27 cellular contexts compared by ENCODE assay signal in the genomic region with DNA sequence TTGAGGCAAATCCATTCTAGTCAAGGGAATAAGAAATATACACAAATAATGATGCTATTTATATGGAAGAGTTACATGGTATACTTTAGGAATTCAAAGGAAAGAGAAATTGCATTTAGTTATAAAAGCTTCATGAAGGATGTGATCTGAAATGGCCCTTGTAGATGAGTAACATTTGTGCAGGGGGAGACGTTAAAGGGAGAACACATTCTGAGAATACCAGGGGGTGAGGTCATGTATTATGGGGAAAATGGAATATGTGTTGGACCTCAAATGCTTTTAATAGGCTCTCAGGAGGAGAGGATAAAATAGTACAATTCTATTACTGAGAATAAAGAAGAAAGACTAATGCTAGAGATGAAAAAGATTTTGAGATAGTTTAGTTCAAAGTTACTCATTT.
"Had no signal": no experiment of that assay in that cellular context is flagged by ENCODE, and none has a peak within 500 bp of the region (broad histone marks: within the 10 kb centered on the region; RNA-seq: fewer than 3 reads in every experiment).

No MANE protein-coding gene starts in this region.

- H3K27ac ChIP-seq: coronary artery, esophagus muscularis mucosa, left lung, ovary, psoas muscle, sigmoid colon, thoracic aorta, tibial nerve, upper lobe of left lung had no signal

- H3K36me3 ChIP-seq: esophagus muscularis mucosa, left lung, ovary, sigmoid colon, thoracic aorta, tibial nerve, upper lobe of left lung had no signal

- DNase-seq: dermis blood vessel endothelial cell; effector memory CD4-positive, alpha-beta T cell; foreskin melanocyte; hypothalamus; immature natural killer cell; left cardiac atrium; left lung; mesendoderm; midbrain; naive thymus-derived CD4-positive, alpha-beta T cell; nephron progenitor cell; occipital lobe; ovary; posterior cingulate gyrus; psoas muscle; right cardiac atrium; sigmoid colon; small intestine; stimulated activated CD4-positive, alpha-beta T cell treated with anti-CD3 and anti-CD28 coated beads, Interleukin-2, amount 100 ng/mL, for 24 hours; stimulated activated CD4-positive, alpha-beta T cell treated with anti-CD3 and anti-CD28 coated beads, Interleukin-4, amount 100 ng/mL, for 4 hours; stimulated activated naive CD8-positive, alpha-beta T cell treated with anti-CD3 and anti-CD28 coated beads, Interleukin-15, Interleukin-2, amounts not matched to agents 100 U/mL and 50 U/mL, for 24 hours; upper lobe of left lung had no signal

- H3K4me1 ChIP-seq: esophagus muscularis mucosa, left lung, psoas muscle, sigmoid colon, tibial nerve, upper lobe of left lung had no signal

- ATAC-seq: left cardiac atrium; left lung; naive thymus-derived CD4-positive, alpha-beta T cell; psoas muscle; right cardiac atrium; stimulated activated memory B cell treated with anti-CD40 and anti-IgM and Interleukin-4, amounts not matched to agents 10 μg/mL and 1 μg/mL and 100 μg/mL, for 72 hours; stimulated activated naive CD8-positive, alpha-beta T cell treated with anti-CD3 and anti-CD28 coated beads, Interleukin-15, Interleukin-2, amounts not matched to agents 100 U/mL and 50 U/mL, for 24 hours had no signal

- H3K27me3 ChIP-seq: esophagus muscularis mucosa, left lung, ovary, sigmoid colon, tibial nerve, upper lobe of left lung had no signal

- H3K9me3 ChIP-seq: esophagus muscularis mucosa, left lung, ovary, psoas muscle, sigmoid colon, thoracic aorta, upper lobe of left lung had no signal

- H3K4me3 ChIP-seq: coronary artery, esophagus muscularis mucosa, left lung, ovary, psoas muscle, sigmoid colon, thoracic aorta, tibial nerve, upper lobe of left lung had no signal
